Comparison of ENCODE assay signal across 36 cellular contexts in genomic region chr5:139068494-139069152, GRCh38.
DNase-seq lines count a peak whose midpoint lies in the region; ATAC-seq, FAIRE-seq and TF ChIP-seq lines count a peak whose summit lies in the region.
"Had no signal": no experiment of that assay in that cellular context is flagged by ENCODE, and none has a peak within 500 bp of the region (broad histone marks: within the 10 kb centered on the region; RNA-seq: fewer than 3 reads in every experiment).

No MANE protein-coding gene starts in this region.

- H3K4me3 ChIP-seq in GM12878 (no peak overlapping the region; the same call in 1 of the 2 replicates), H7 (ENCODE audit: insufficient read depth, low read depth, low read length) (no peak overlapping the region), SK-N-SH (ENCODE audit: low read depth in 2 of 2, low read length in 1 of 2) (no peak overlapping the region)
- H3K4me3 ChIP-seq: body of pancreas, esophagus squamous epithelium, heart right ventricle, left ventricle myocardium inferior, prostate gland, right lobe of liver, spleen, stomach, thyroid gland, uterus had no signal

- H3K4me2 ChIP-seq in GM12878 (ENCODE audit: control insufficient read depth, insufficient read depth), result peak overlapping the region; percentile 85
- no peak overlapping the region for H3K4me2 ChIP-seq in SK-N-SH

- no peaks in the 10 kb centered on the region for H3K9me2 ChIP-seq in SK-N-SH

- H3K36me3 ChIP-seq in GM12878 (ENCODE audit: control insufficient read depth in 2 of 2, insufficient read depth in 2 of 2, low read length in 1 of 2) (no peaks in the 10 kb centered on the region; a peak in 1 of 4 replicates), H7 (replicated peaks; ENCODE audit: control insufficient read depth, insufficient read depth, low read length) (no peaks in the 10 kb centered on the region), SK-N-SH (replicated peaks in 1 of 2; ENCODE audit: control insufficient read depth in 1 of 2, insufficient read depth in 2 of 2, low read length in 1 of 2) (no peaks in the 10 kb centered on the region)
- H3K36me3 ChIP-seq: esophagus squamous epithelium, heart right ventricle, left ventricle myocardium inferior, prostate gland, right lobe of liver, spleen, stomach, thyroid gland, uterus had no signal

- H3K27ac ChIP-seq in GM12878 (ENCODE audit: control insufficient read depth, insufficient read depth) (peak overlapping the region; percentile 67), SK-N-SH (ENCODE audit: low read depth in 2 of 2, low read length in 1 of 2) (no peak overlapping the region)
- H3K27ac ChIP-seq: body of pancreas, C4-2B, esophagus squamous epithelium, heart right ventricle, left ventricle myocardium inferior, prostate gland, right lobe of liver, spleen, stomach, thyroid gland had no signal

- RAD21 ChIA-PET in GM12878 (lab: Charles Lee; ENCODE audit: unreplicated experiment), result interaction anchor here (0.6 to 1.5 kb wide), 5 partner anchors 10 to 273 kb away, joined by 3 read pairs; partner anchors contain the start of gene PAIP2

- H3K4me1 ChIP-seq in GM12878 (ENCODE audit: control insufficient read depth, insufficient read depth, low read length), result peaks cover 17% of the 10 kb centered on the region
- H3K4me1 ChIP-seq in SK-N-SH (ENCODE audit: control insufficient read depth in 1 of 2, insufficient read depth in 2 of 2, low read depth in 1 of 2, low read length in 1 of 2), result no peaks in the 10 kb centered on the region
- H3K4me1 ChIP-seq: uterus had no signal

- intact Hi-C loops in CD14-positive monocyte (cut with micrococcal nuclease), result no loop called here
- intact Hi-C loops in GM12878 (cut with micrococcal nuclease; ENCODE audit: unreplicated experiment), result no loop called here

- FAIRE-seq in GM12878 (lab: Jason Lieb, UNC), result no peak
- FAIRE-seq: endometrium, H54, keratinocyte had no signal

- TF ChIP-seq EP300 in GM12878 (IDR thresholded peaks at IDR 0.05; ENCODE audit: borderline replicate concordance in 1 of 2, control insufficient read depth in 1 of 2, low read depth in 2 of 2, low read length in 2 of 2), result no peak
- no peak for TF ChIP-seq EP300 in SK-N-SH (IDR thresholded peaks at IDR 0.05; ENCODE audit: borderline replicate concordance in 1 of 2, low read depth in 1 of 2, low read length in 1 of 2)

- DNase-seq in NOMO-1 (lab: John Stamatoyannopoulos, UW; ENCODE audit: unreplicated experiment in 2 of 2) (peak; percentile 16 to 61), NOMO-1 treated with dmso at 0.1 percent for 144 hours (lab: John Stamatoyannopoulos, UW; ENCODE audit: unreplicated experiment) (no peak), CD14-positive monocyte (ENCODE audit: low spot score) (no peak), MV-4-11 (lab: John Stamatoyannopoulos, UW) (peak; percentile 23), GM12878 (ENCODE audit: low read depth, low spot score) (no peak), H7 (no peak), SK-N-SH (no peak), NCI-H446 treated with DMSO at 0.1 percent for 48 hours (lab: John Stamatoyannopoulos, UW) (no peak)
- DNase-seq: 8988T; activated CD4-positive, alpha-beta T cell treated with anti-CD3 and anti-CD28 coated beads, Interleukin-2, amount 50 U/mL, for 48 hours; activated gamma-delta T cell treated with Interleukin-2 at 50 U/mL for 16 hours; body of pancreas; DMS79; esophagus squamous epithelium; foreskin melanocyte; GF-D8; heart right ventricle; Karpas-422; left ventricle myocardium inferior; NCI-H146; NCI-H2107; NCI-H345; nucleus accumbens; right lobe of liver; spleen; stimulated activated CD4-positive, alpha-beta T cell treated with anti-CD3 and anti-CD28 coated beads, Interleukin-2, amount 100 ng/mL, for 24 hours; stomach; T-cell; thyroid gland; uterus had no signal

- CTCF ChIA-PET in GM12878 (lab: Yijun Ruan, JAX) (interaction anchor here (0.9 to 1.3 kb wide), 4 partner anchors 12 to 42 kb away, joined by 3 read pairs; no protein-coding TSS in a partner anchor), SK-N-SH (lab: Yijun Ruan, JAX) (interaction anchor here (1.2 kb wide), 1 partner anchor 59 kb away, joined by 4 read pairs; no protein-coding TSS in a partner anchor)

- no peaks in the 10 kb centered on the region; the same call in none of the 2 replicates for H3K79me2 ChIP-seq in GM12878 (ENCODE audit: control insufficient read depth, insufficient read depth, low read length)
- no peaks in the 10 kb centered on the region for H3K79me2 ChIP-seq in SK-N-SH (ENCODE audit: insufficient read depth)

- H3K27ac Mint-ChIP-seq in CD14-positive monocyte, result peak overlapping the region in 4 of 7 donors; percentile 26 to 51 (median 40)
- H3K27ac Mint-ChIP-seq: T-cell had no signal

- H2AFZ ChIP-seq in GM12878 (ENCODE audit: control insufficient read depth, low read depth, low read length), result peak overlapping the region; percentile 63
- H2AFZ ChIP-seq in SK-N-SH (ENCODE audit: low read depth), result no peak overlapping the region

- H3K27me3 ChIP-seq in GM12878 (replicated peaks in 1 of 2; ENCODE audit: control insufficient read depth in 2 of 2, insufficient read depth in 2 of 2, low read length in 1 of 2) (no peaks in the 10 kb centered on the region), H7 (ENCODE audit: control insufficient read depth, insufficient read depth, low read length) (no peaks in the 10 kb centered on the region), SK-N-SH (ENCODE audit: insufficient read depth) (no peaks in the 10 kb centered on the region)
- H3K27me3 ChIP-seq: body of pancreas, esophagus squamous epithelium, heart right ventricle, right lobe of liver, spleen, stomach, thyroid gland, uterus had no signal

- no peak for TF ChIP-seq RAD21 in GM12878 (IDR thresholded peaks at IDR 0.05; ENCODE audit: insufficient read depth, low read depth, low read length)
- no peak for TF ChIP-seq RAD21 in SK-N-SH (IDR thresholded peaks at IDR 0.05; ENCODE audit: low read length)

- no TSS peak for BruUV-seq in GM12878 (replicated peaks; lab: Mats Ljungman, UMichigan)

- SMC1A ChIA-PET in GM12878 (lab: Charles Lee; ENCODE audit: uncharacterized antibody, unreplicated experiment), result interaction anchor here (1.2 kb wide), 1 partner anchor 164 kb away, joined by 3 read pairs; no protein-coding TSS in a partner anchor

- H3K9ac ChIP-seq in GM12878 (ENCODE audit: control insufficient read depth, insufficient read depth, low read length), result peak overlapping the region; percentile 48; the same call in 1 of the 2 replicates
- no peak overlapping the region for H3K9ac ChIP-seq in SK-N-SH

- H3K9me3 Mint-ChIP-seq in CD14-positive monocyte, result no peaks in the 10 kb centered on the region
- H3K9me3 Mint-ChIP-seq: central memory CD8-positive, alpha-beta T cell; T-cell had no signal

- H3K36me3 Mint-ChIP-seq in CD14-positive monocyte, result peaks cover 5 to 13% of the 10 kb centered on the region in 2 donors

- no peak for TF ChIP-seq POLR2A in GM12878 (IDR thresholded peaks at IDR 0.05; ENCODE audit: low read depth, low read length)

- TF ChIP-seq CTCF in CD14-positive monocyte (IDR thresholded peaks at IDR 0.05) (no peak), GM12878 (IDR thresholded peaks at IDR 0.05 in 2 of 3, conservative IDR thresholded peaks at IDR 0.05 in 1 of 3; ENCODE audit: control insufficient read depth in 2 of 3, extremely low read depth in 1 of 3, insufficient read depth in 1 of 3, low read depth in 3 of 3, low read length in 3 of 3) (no peak), SK-N-SH (IDR thresholded peaks at IDR 0.05) (no peak)

- POLR2A ChIA-PET in GM12878 (lab: Charles Lee) (interaction anchor here (0.6 kb wide), 2 partner anchors 63 to 1315 kb away, joined by 3 to 5 read pairs; no protein-coding TSS in a partner anchor), SK-N-SH (lab: Yijun Ruan, JAX) (no interaction called here)

- H3K27me3 Mint-ChIP-seq in CD14-positive monocyte (ENCODE audit: low read depth in 3 of 3), result peaks cover 0 to 3% (median 0%) of the 10 kb centered on the region in 3 donors
- H3K27me3 Mint-ChIP-seq: central memory CD8-positive, alpha-beta T cell; T-cell had no signal

- H4K20me1 ChIP-seq in GM12878 (ENCODE audit: control insufficient read depth, insufficient read depth) (no peaks in the 10 kb centered on the region), SK-N-SH (ENCODE audit: insufficient read depth) (no peaks in the 10 kb centered on the region)

- ATAC-seq in GM12878, result peak; percentile 69
- ATAC-seq: body of pancreas, heart right ventricle, right lobe of liver, T-cell had no signal

- H3F3A ChIP-seq in SK-N-SH (replicated peaks; ENCODE audit: insufficient read depth), result no peaks in the 10 kb centered on the region

- WGBS in GM12878 (ENCODE audit: insufficient coverage, insufficient replicate concordance, low lambda C conversion rate, missing lambda C conversion rate), result 0% methylated on average over 1 of the region's 1 CpG
- WGBS in SK-N-SH (ENCODE audit: low lambda C conversion rate), result 100% methylated on average over 1 of the region's 1 CpG

- peaks cover 25% of the 10 kb centered on the region for H3K4me1 Mint-ChIP-seq in CD14-positive monocyte

- H3K4me3 Mint-ChIP-seq in CD14-positive monocyte, result no peak overlapping the region
- H3K4me3 Mint-ChIP-seq: central memory CD8-positive, alpha-beta T cell; T-cell had no signal

- in situ Hi-C loops in GM12878 (cut with MboI), result no loop called here

- H3K9me3 ChIP-seq in GM12878 (replicated peaks; ENCODE audit: control insufficient read depth, insufficient read depth, low read length) (no peaks in the 10 kb centered on the region), SK-N-SH (no peaks in the 10 kb centered on the region)
- H3K9me3 ChIP-seq: body of pancreas, esophagus squamous epithelium, heart right ventricle, left ventricle myocardium inferior, prostate gland, right lobe of liver, spleen, stomach, thyroid gland, uterus had no signal

TF ChIP-seq in GM12878, 131 proteins besides CTCF, POLR2A, EP300 and RAD21 (continues in another document):
- TF ChIP-seq EZH2 (IDR thresholded peaks at IDR 0.05; ENCODE audit: borderline replicate concordance, control insufficient read depth, low read depth, low read length) (no peak), ZSCAN29 (IDR thresholded peaks at IDR 0.05) (no peak), MXI1 (IDR thresholded peaks at IDR 0.05; ENCODE audit: low read depth, low read length) (no peak)

TF ChIP-seq in SK-N-SH, 30 proteins besides CTCF, POLR2A, EP300 and RAD21:
- no peak for TF ChIP-seq SIN3A (IDR thresholded peaks at IDR 0.05; ENCODE audit: borderline replicate concordance, low read depth, low read length)
- TF ChIP-seq FOSL2 (IDR thresholded peaks at IDR 0.05; ENCODE audit: borderline replicate concordance, low read depth), result no peak
- TF ChIP-seq RXRA (IDR thresholded peaks at IDR 0.05; ENCODE audit: borderline replicate concordance, low read depth), result no peak
- TF ChIP-seq TEAD4 (IDR thresholded peaks at IDR 0.05; ENCODE audit: borderline replicate concordance, insufficient read depth), result no peak

Comparison
In these comparisons a context has a peak if more than half of its experiments do, and no peak if none do; other contexts are left out.
1. DNase-seq: peak in NOMO-1 (2 of 2) and MV-4-11 (single experiment); none in NOMO-1 treated with dmso at 0.1 percent for 144 hours (single experiment), CD14-positive monocyte (single experiment), GM12878 (single experiment), H7 (single experiment), SK-N-SH (single experiment) and NCI-H446 treated with DMSO at 0.1 percent for 48 hours (single experiment).